In genomic region chr5:121378559-121379359, GRCh38 we compare ENCODE assay signal across 25 cellular contexts.
DNase-seq lines count a peak whose midpoint lies in the region; ATAC-seq, FAIRE-seq and TF ChIP-seq lines count a peak whose summit lies in the region.
"Had no signal": no experiment of that assay in that cellular context is flagged by ENCODE, and none has a peak within 500 bp of the region (broad histone marks: within the 10 kb centered on the region; RNA-seq: fewer than 3 reads in every experiment).

No MANE protein-coding gene starts in this region.

- no peak overlapping the region for H3K9ac ChIP-seq in kidney (ENCODE audit: low read length in 2 of 2)

- H3K27me3 Mint-ChIP-seq in CD4-positive, alpha-beta T cell = no peaks in the 10 kb centered on the region
- H3K27me3 Mint-ChIP-seq: activated CD4-positive, alpha-beta T cell treated with anti-CD3 and anti-CD28 coated beads, Interleukin-2, amount 10 ng/mL, durations not matched to agents 24 days and 14 days; effector memory CD8-positive, alpha-beta T cell; T-helper 17 cell had no signal

- no peaks in the 10 kb centered on the region for H3K9me3 ChIP-seq in right atrium auricular region
- no peaks in the 10 kb centered on the region for H3K9me3 ChIP-seq in kidney (ENCODE audit: control insufficient read depth in 1 of 2, low read length in 2 of 2)
- no peaks in the 10 kb centered on the region for H3K9me3 ChIP-seq in CD4-positive, alpha-beta T cell (ENCODE audit: control insufficient read depth, low read length)
- no peaks in the 10 kb centered on the region for H3K9me3 ChIP-seq in SJCRH30 (replicated peaks)
- H3K9me3 ChIP-seq: BE2C, breast epithelium, esophagus squamous epithelium, right lobe of liver, stomach, tibial nerve had no signal

- peak; percentile 37 for DNase-seq in Right ventricle myocardium inferior (ENCODE audit: missing footprints)
- DNase-seq in right atrium auricular region (ENCODE audit: low spot score) = no peak
- DNase-seq in UCSD-AML1 (lab: John Stamatoyannopoulos, UW; ENCODE audit: unreplicated experiment) = peak; percentile 4
- DNase-seq in kidney = peak; percentile 16
- DNase-seq in CD4-positive, alpha-beta T cell = no peak
- no peak for DNase-seq in AG08396 (ENCODE audit: low spot score)
- no peak for DNase-seq in SJCRH30
- DNase-seq: 8988T; activated CD4-positive, alpha-beta T cell treated with anti-CD3 and anti-CD28 coated beads, Interleukin-2, amount 10 ng/mL, durations not matched to agents 24 days and 14 days; activated naive CD4-positive, alpha-beta T cell treated with anti-CD3 and anti-CD28 coated beads for 36 hours; BE2C; DMS79; effector memory CD8-positive, alpha-beta T cell; esophagus squamous epithelium; NCI-H1417; NCI-H446 treated with DMSO at 0.1 percent for 48 hours; right lobe of liver; stomach; T-helper 17 cell had no signal

- H3K4me3 Mint-ChIP-seq in CD4-positive, alpha-beta T cell = no peak overlapping the region
- H3K4me3 Mint-ChIP-seq: activated CD4-positive, alpha-beta T cell treated with anti-CD3 and anti-CD28 coated beads, Interleukin-2, amount 10 ng/mL, durations not matched to agents 24 days and 14 days; activated naive CD4-positive, alpha-beta T cell treated with anti-CD3 and anti-CD28 coated beads for 36 hours; effector memory CD8-positive, alpha-beta T cell; T-helper 17 cell had no signal

- CTCF ChIA-PET in CD4-positive, alpha-beta T cell (lab: Charles Lee) = no interaction called here

- TF ChIP-seq CTCF in right atrium auricular region (IDR thresholded peaks at IDR 0.05) (no peak), kidney (IDR thresholded peaks at IDR 0.05; ENCODE audit: borderline replicate concordance, extremely low read depth, insufficient read depth) (no peak)
- TF ChIP-seq CTCF in CD4-positive, alpha-beta T cell (IDR thresholded peaks at IDR 0.05) = no peak

- ATAC-seq in Right ventricle myocardium inferior (no peak), GM18909 (IDR thresholded peaks at IDR 0.05; ENCODE audit: poor library complexity, unreplicated experiment) (no peak)
- no peak for ATAC-seq in CD4-positive, alpha-beta T cell (ENCODE audit: poor library complexity)
- ATAC-seq: effector memory CD8-positive, alpha-beta T cell; right lobe of liver; T-helper 17 cell had no signal

- H3K4me1 Mint-ChIP-seq in CD4-positive, alpha-beta T cell (ENCODE audit: low read depth) = no peaks in the 10 kb centered on the region
- H3K4me1 Mint-ChIP-seq: activated CD4-positive, alpha-beta T cell treated with anti-CD3 and anti-CD28 coated beads, Interleukin-2, amount 10 ng/mL, durations not matched to agents 24 days and 14 days; T-helper 17 cell had no signal

- peaks cover 9% of the 10 kb centered on the region for H3K9me3 Mint-ChIP-seq in CD4-positive, alpha-beta T cell
- H3K9me3 Mint-ChIP-seq: activated CD4-positive, alpha-beta T cell treated with anti-CD3 and anti-CD28 coated beads, Interleukin-2, amount 10 ng/mL, durations not matched to agents 24 days and 14 days had no signal

- no peaks in the 10 kb centered on the region for H3K27me3 ChIP-seq in right atrium auricular region
- no peaks in the 10 kb centered on the region for H3K27me3 ChIP-seq in CD4-positive, alpha-beta T cell (ENCODE audit: control insufficient read depth, insufficient read depth, low read length)
- no peaks in the 10 kb centered on the region for H3K27me3 ChIP-seq in SJCRH30
- H3K27me3 ChIP-seq: BE2C, breast epithelium, esophagus squamous epithelium, right lobe of liver, stomach, tibial nerve had no signal

- POLR2A ChIA-PET in CD4-positive, alpha-beta T cell (lab: Charles Lee) = no interaction called here

- H3K4me3 ChIP-seq in right atrium auricular region (no peak overlapping the region), kidney (ENCODE audit: low read length in 2 of 2) (no peak overlapping the region), SJCRH30 (no peak overlapping the region)
- H3K4me3 ChIP-seq: breast epithelium, coronary artery, esophagus squamous epithelium, right lobe of liver, stomach, tibial nerve had no signal

- intact Hi-C loops in Right ventricle myocardium inferior (cut with DNase I) (no loop called here), kidney (cut with DNase I) (no loop called here)
- intact Hi-C loops in CD4-positive, alpha-beta T cell (cut with DNase I, micrococcal nuclease) = no loop called here

- H3K4me1 ChIP-seq in right atrium auricular region = no peaks in the 10 kb centered on the region
- H3K4me1 ChIP-seq in kidney (ENCODE audit: control insufficient read depth in 1 of 2, insufficient read depth in 1 of 2, low read depth in 1 of 2, low read length in 2 of 2) = no peaks in the 10 kb centered on the region
- H3K4me1 ChIP-seq in SJCRH30 = no peaks in the 10 kb centered on the region; the same call in 1 of the 2 replicates
- H3K4me1 ChIP-seq: BE2C, breast epithelium, esophagus squamous epithelium, right lobe of liver, stomach, tibial nerve had no signal

- no peak overlapping the region for H3K27ac Mint-ChIP-seq in CD4-positive, alpha-beta T cell
- H3K27ac Mint-ChIP-seq: activated CD4-positive, alpha-beta T cell treated with anti-CD3 and anti-CD28 coated beads, Interleukin-2, amount 10 ng/mL, durations not matched to agents 24 days and 14 days; activated naive CD4-positive, alpha-beta T cell treated with anti-CD3 and anti-CD28 coated beads for 36 hours; effector memory CD8-positive, alpha-beta T cell; T-helper 17 cell had no signal

- H3K27ac ChIP-seq in right atrium auricular region (no peak overlapping the region), kidney (ENCODE audit: low read depth in 2 of 2, low read length in 2 of 2) (no peak overlapping the region), SJCRH30 (no peak overlapping the region)
- H3K27ac ChIP-seq in CD4-positive, alpha-beta T cell (ENCODE audit: low read depth, low read length) = no peak overlapping the region
- H3K27ac ChIP-seq: breast epithelium, coronary artery, esophagus squamous epithelium, right lobe of liver, stomach, tibial nerve, VCaP had no signal

- H3K36me3 Mint-ChIP-seq in CD4-positive, alpha-beta T cell (ENCODE audit: low read depth) = no peaks in the 10 kb centered on the region

- H3K36me3 ChIP-seq in right atrium auricular region (no peaks in the 10 kb centered on the region), kidney (ENCODE audit: control insufficient read depth in 1 of 2, insufficient read depth in 2 of 2, low read length in 2 of 2) (no peaks in the 10 kb centered on the region), SJCRH30 (no peaks in the 10 kb centered on the region)
- H3K36me3 ChIP-seq: BE2C, breast epithelium, esophagus squamous epithelium, right lobe of liver, stomach, tibial nerve had no signal

- FAIRE-seq in kidney (lab: Jason Lieb, UNC) = no peak
- FAIRE-seq: keratinocyte had no signal

Comparison
In these comparisons a context has a peak if more than half of its experiments do, and no peak if none do; other contexts are left out.
1. DNase-seq: peak in Right ventricle myocardium inferior (single experiment), UCSD-AML1 (single experiment) and kidney (single experiment); none in right atrium auricular region (single experiment), CD4-positive, alpha-beta T cell (0 of 10), AG08396 (single experiment) and SJCRH30 (0 of 2).